ENCODE assay signal across 8 cellular contexts in genomic region chr7:99141756-99142726, GRCh38. TPM values are rescaled to one million over a fixed set of nuclear protein-coding genes. Genes with fewer than 3 reads are reported as not detected.
DNase-seq lines count a peak whose midpoint lies in the region; ATAC-seq and TF ChIP-seq lines count a peak whose summit lies in the region.

No MANE protein-coding gene starts in this region.

- no peak overlapping the region for H3K4me3 ChIP-seq in BE2C (ENCODE audit: low read depth, low read length)
- peak overlapping the region; percentile 95 for H3K4me3 ChIP-seq in lower leg skin (ENCODE audit: low read depth, poor library complexity, severe bottlenecking)

- H3K36me3 ChIP-seq in BE2C = no peaks in the 10 kb centered on the region; the same call in 1 of the 2 replicates

- TF ChIP-seq POLR2A in lower leg skin (IDR thresholded peaks at IDR 0.05) = no peak

- 0 out of 2 replicates have a peak, but pooled peaks cover 3% of the 10 kb centered on the region for H3K27me3 ChIP-seq in BE2C

- peaks cover 3% of the 10 kb centered on the region; the same call in 1 of the 2 replicates for H3K4me1 ChIP-seq in BE2C

- intact Hi-C loops in lower leg skin (cut with DNase I; ENCODE audit: low total_unique reads) = no loop called here

- no peaks in the 10 kb centered on the region for H3K9me3 ChIP-seq in BE2C

- no peak for ATAC-seq in HG02642 (IDR thresholded peaks at IDR 0.05; ENCODE audit: poor library complexity, unreplicated experiment)
- ATAC-seq in GM19463 (IDR thresholded peaks at IDR 0.05; ENCODE audit: unreplicated experiment) = no peak

- TF ChIP-seq CTCF in BE2C (IDR thresholded peaks at IDR 0.05; ENCODE audit: low read depth, low read length) (no peak), lower leg skin (IDR thresholded peaks at IDR 0.05) (no peak)

- 7 to 9% methylated on average over 30 of the region's 30 CpGs for WGBS in lower leg skin, 2 donors

- DNase-seq in BE2C = peak; percentile 42
- peak; percentile 38 for DNase-seq in LoVo (ENCODE audit: low spot score)
- peak; percentile 40 to 48 for DNase-seq in activated CD4-positive, alpha-beta T cell treated with anti-CD3 and anti-CD28 coated beads, Interleukin-2, amount 50 U/mL, for 24 hours (ENCODE audit: low read depth in 1 of 2, low spot score in 1 of 2)
- peak; percentile 51 for DNase-seq in dedifferentiated amniotic fluid mesenchymal stem cell (ENCODE audit: extremely low spot score)
- DNase-seq in lower leg skin (ENCODE audit: low spot score in 2 of 2) = peak; percentile 61 to 92
- peak; percentile 63 for DNase-seq in stimulated activated CD4-positive, alpha-beta T cell treated with anti-CD3 and anti-CD28 coated beads, Interleukin-2, amount 100 ng/mL, for 4 hours (ENCODE audit: low read depth)

RNA-seq across cellular contexts. Expression of gene SMURF1, which starts 1.9 kb away (rescaled TPM):
- 6.3 TPM for polyA plus RNA-seq in BE2C (2012; ENCODE audit: insufficient read depth, insufficient read length, low read depth)
- 10 to 100 TPM; 26.8 to 44.7 (median 31.5) TPM for total RNA-seq in lower leg skin
